In genomic region chr5:96572864-96573512, GRCh38 we compare ENCODE assay signal across 9 cellular contexts.
DNase-seq lines count a peak whose midpoint lies in the region; ATAC-seq and TF ChIP-seq lines count a peak whose summit lies in the region.
"Had no signal": no experiment of that assay in that cellular context is flagged by ENCODE, and none has a peak within 500 bp of the region (broad histone marks: within the 10 kb centered on the region; RNA-seq: fewer than 3 reads in every experiment).

No MANE protein-coding gene starts in this region.

- peak overlapping the region; percentile 47 for H3K4me2 ChIP-seq in osteoblast (ENCODE audit: insufficient read depth, low read length)

- H3K36me3 ChIP-seq in osteoblast (ENCODE audit: insufficient read depth, low read length) = no peaks in the 10 kb centered on the region
- H3K36me3 ChIP-seq in Caco-2 (ENCODE audit: control insufficient read depth, insufficient read depth, low read length) = no peaks in the 10 kb centered on the region

- H3K27ac Mint-ChIP-seq in Caco-2 (ENCODE audit: unreplicated experiment) = no peak overlapping the region
- H3K27ac Mint-ChIP-seq: naive thymus-derived CD4-positive, alpha-beta T cell had no signal

- H2AFZ ChIP-seq in osteoblast (ENCODE audit: low read length) = no peak overlapping the region

- peaks cover 8% of the 10 kb centered on the region for H3K9me3 Mint-ChIP-seq in Caco-2 (ENCODE audit: unreplicated experiment)
- H3K9me3 Mint-ChIP-seq: naive thymus-derived CD4-positive, alpha-beta T cell had no signal

- no TSS peak for BruUV-seq in Caco-2 (replicated peaks; lab: Mats Ljungman, UMichigan)

- no peak overlapping the region for H3K4me3 ChIP-seq in osteoblast (ENCODE audit: insufficient read depth, low read length)
- no peak overlapping the region for H3K4me3 ChIP-seq in Caco-2 (ENCODE audit: low read depth, low read length)

- H3K79me2 ChIP-seq in osteoblast (ENCODE audit: insufficient read depth, low read length) = no peaks in the 10 kb centered on the region

- H3K27me3 Mint-ChIP-seq in Caco-2 (ENCODE audit: insufficient read depth, unreplicated experiment) = peaks cover 13% of the 10 kb centered on the region

- CTCF ChIA-PET in Caco-2 (lab: Charles Lee) = no interaction called here

- TF ChIP-seq CTCF in osteoblast (IDR thresholded peaks at IDR 0.05; ENCODE audit: extremely low read depth, low read depth, low read length) (no peak), Caco-2 (IDR thresholded peaks at IDR 0.05; ENCODE audit: insufficient read depth in 1 of 2, low read depth in 1 of 2, low read length in 1 of 2, severe bottlenecking in 1 of 2, unreplicated experiment in 1 of 2) (no peak)

- H3K9me3 ChIP-seq in osteoblast (ENCODE audit: low read depth, low read length) = no peaks in the 10 kb centered on the region
- no peaks in the 10 kb centered on the region for H3K9me3 ChIP-seq in Caco-2

- peak; percentile 94 for DNase-seq in EL
- DNase-seq in NCI-H226 = peak; percentile 78
- peak; percentile 57 for DNase-seq in brain pericyte (ENCODE audit: low read depth, low spot score)
- peak; percentile 94 for DNase-seq in osteoblast (ENCODE audit: insufficient read length, low spot score, missing footprints)
- DNase-seq in Caco-2 = no peak
- DNase-seq in inferior parietal cortex (ENCODE audit: extremely low spot score) = no peak
- DNase-seq in cerebellum (ENCODE audit: low spot score) = no peak
- DNase-seq: naive thymus-derived CD4-positive, alpha-beta T cell had no signal

- H3K4me1 Mint-ChIP-seq in Caco-2 (ENCODE audit: low read depth, unreplicated experiment) = no peaks in the 10 kb centered on the region
- H3K4me1 Mint-ChIP-seq: naive thymus-derived CD4-positive, alpha-beta T cell had no signal

- H4K20me1 ChIP-seq in osteoblast (ENCODE audit: insufficient read depth, low read length) = no peaks in the 10 kb centered on the region

- no peak overlapping the region for H3K4me3 Mint-ChIP-seq in Caco-2 (ENCODE audit: unreplicated experiment)
- H3K4me3 Mint-ChIP-seq: naive thymus-derived CD4-positive, alpha-beta T cell had no signal

- H3K36me3 Mint-ChIP-seq in Caco-2 (ENCODE audit: insufficient read depth, unreplicated experiment) = no peaks in the 10 kb centered on the region
- H3K36me3 Mint-ChIP-seq: naive thymus-derived CD4-positive, alpha-beta T cell had no signal

- intact Hi-C loops in Caco-2 (cut with micrococcal nuclease; ENCODE audit: unreplicated experiment) = no loop called here

- H3K27me3 ChIP-seq in osteoblast (ENCODE audit: insufficient read depth, low read length) = no peaks in the 10 kb centered on the region
- H3K27me3 ChIP-seq in Caco-2 (replicated peaks; ENCODE audit: control insufficient read depth, insufficient read depth, low read length) = no peaks in the 10 kb centered on the region

- peak overlapping the region; percentile 52 for H3K27ac ChIP-seq in osteoblast (ENCODE audit: low read depth, low read length)

- H3K4me1 ChIP-seq in osteoblast (ENCODE audit: insufficient read depth, low read length) (peaks cover 19% of the 10 kb centered on the region), Caco-2 (no peaks in the 10 kb centered on the region)

- POLR2A ChIA-PET in Caco-2 (lab: Charles Lee) = no interaction called here

- no peak for ATAC-seq in HG03354 (IDR thresholded peaks at IDR 0.05; ENCODE audit: poor library complexity, severe bottlenecking, unreplicated experiment)
- ATAC-seq: naive thymus-derived CD4-positive, alpha-beta T cell had no signal

Comparison
In these comparisons a context has a peak if more than half of its experiments do, and no peak if none do; other contexts are left out.
1. DNase-seq: peak in EL (single experiment), NCI-H226 (single experiment), brain pericyte (single experiment) and osteoblast (single experiment); none in Caco-2 (0 of 2), inferior parietal cortex (single experiment) and cerebellum (single experiment).